ENCODE assay signal across 1 cellular context in the genomic region with DNA sequence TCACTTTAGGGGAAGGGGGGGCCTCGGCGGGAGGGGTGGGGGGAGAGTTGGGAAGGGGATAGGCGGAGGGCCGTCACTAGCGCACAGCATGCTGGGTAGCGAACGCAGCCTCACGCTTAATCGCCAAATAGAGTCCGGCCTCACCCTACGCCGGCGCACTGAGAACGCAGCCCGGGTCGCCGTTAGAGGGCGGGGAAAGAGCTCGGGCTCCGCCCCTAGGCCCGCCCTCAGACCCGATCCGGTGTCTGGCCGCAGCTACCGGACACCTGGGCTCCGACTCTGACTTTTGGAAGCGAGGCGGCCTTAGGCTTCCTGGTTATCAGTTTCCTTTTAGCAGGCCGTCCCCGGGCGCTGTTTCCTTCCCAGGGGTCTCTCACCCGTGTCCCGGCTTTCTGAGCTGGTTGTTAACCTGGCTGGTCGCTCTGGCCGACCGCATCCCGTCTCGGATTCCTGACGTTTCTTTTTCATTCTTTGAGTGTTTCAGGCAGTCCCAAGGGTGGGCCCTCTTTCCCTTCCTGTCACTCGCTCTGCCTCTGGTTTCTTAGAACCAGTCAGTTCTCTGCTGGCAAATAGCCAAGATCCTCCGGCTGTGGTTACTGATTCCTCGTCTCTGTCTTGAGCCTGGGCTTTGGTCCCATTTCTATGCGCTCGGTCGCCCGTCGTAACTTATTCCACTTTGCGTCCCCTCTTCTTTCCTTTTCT.
TF ChIP-seq lines count a peak whose summit lies in the region.

No MANE protein-coding gene starts in this region.

TF ChIP-seq in K562, 482 proteins besides CTCF, POLR2A, EP300 and RAD21 (continued from another document and continues in another):
- TF ChIP-seq, protein P1, sequence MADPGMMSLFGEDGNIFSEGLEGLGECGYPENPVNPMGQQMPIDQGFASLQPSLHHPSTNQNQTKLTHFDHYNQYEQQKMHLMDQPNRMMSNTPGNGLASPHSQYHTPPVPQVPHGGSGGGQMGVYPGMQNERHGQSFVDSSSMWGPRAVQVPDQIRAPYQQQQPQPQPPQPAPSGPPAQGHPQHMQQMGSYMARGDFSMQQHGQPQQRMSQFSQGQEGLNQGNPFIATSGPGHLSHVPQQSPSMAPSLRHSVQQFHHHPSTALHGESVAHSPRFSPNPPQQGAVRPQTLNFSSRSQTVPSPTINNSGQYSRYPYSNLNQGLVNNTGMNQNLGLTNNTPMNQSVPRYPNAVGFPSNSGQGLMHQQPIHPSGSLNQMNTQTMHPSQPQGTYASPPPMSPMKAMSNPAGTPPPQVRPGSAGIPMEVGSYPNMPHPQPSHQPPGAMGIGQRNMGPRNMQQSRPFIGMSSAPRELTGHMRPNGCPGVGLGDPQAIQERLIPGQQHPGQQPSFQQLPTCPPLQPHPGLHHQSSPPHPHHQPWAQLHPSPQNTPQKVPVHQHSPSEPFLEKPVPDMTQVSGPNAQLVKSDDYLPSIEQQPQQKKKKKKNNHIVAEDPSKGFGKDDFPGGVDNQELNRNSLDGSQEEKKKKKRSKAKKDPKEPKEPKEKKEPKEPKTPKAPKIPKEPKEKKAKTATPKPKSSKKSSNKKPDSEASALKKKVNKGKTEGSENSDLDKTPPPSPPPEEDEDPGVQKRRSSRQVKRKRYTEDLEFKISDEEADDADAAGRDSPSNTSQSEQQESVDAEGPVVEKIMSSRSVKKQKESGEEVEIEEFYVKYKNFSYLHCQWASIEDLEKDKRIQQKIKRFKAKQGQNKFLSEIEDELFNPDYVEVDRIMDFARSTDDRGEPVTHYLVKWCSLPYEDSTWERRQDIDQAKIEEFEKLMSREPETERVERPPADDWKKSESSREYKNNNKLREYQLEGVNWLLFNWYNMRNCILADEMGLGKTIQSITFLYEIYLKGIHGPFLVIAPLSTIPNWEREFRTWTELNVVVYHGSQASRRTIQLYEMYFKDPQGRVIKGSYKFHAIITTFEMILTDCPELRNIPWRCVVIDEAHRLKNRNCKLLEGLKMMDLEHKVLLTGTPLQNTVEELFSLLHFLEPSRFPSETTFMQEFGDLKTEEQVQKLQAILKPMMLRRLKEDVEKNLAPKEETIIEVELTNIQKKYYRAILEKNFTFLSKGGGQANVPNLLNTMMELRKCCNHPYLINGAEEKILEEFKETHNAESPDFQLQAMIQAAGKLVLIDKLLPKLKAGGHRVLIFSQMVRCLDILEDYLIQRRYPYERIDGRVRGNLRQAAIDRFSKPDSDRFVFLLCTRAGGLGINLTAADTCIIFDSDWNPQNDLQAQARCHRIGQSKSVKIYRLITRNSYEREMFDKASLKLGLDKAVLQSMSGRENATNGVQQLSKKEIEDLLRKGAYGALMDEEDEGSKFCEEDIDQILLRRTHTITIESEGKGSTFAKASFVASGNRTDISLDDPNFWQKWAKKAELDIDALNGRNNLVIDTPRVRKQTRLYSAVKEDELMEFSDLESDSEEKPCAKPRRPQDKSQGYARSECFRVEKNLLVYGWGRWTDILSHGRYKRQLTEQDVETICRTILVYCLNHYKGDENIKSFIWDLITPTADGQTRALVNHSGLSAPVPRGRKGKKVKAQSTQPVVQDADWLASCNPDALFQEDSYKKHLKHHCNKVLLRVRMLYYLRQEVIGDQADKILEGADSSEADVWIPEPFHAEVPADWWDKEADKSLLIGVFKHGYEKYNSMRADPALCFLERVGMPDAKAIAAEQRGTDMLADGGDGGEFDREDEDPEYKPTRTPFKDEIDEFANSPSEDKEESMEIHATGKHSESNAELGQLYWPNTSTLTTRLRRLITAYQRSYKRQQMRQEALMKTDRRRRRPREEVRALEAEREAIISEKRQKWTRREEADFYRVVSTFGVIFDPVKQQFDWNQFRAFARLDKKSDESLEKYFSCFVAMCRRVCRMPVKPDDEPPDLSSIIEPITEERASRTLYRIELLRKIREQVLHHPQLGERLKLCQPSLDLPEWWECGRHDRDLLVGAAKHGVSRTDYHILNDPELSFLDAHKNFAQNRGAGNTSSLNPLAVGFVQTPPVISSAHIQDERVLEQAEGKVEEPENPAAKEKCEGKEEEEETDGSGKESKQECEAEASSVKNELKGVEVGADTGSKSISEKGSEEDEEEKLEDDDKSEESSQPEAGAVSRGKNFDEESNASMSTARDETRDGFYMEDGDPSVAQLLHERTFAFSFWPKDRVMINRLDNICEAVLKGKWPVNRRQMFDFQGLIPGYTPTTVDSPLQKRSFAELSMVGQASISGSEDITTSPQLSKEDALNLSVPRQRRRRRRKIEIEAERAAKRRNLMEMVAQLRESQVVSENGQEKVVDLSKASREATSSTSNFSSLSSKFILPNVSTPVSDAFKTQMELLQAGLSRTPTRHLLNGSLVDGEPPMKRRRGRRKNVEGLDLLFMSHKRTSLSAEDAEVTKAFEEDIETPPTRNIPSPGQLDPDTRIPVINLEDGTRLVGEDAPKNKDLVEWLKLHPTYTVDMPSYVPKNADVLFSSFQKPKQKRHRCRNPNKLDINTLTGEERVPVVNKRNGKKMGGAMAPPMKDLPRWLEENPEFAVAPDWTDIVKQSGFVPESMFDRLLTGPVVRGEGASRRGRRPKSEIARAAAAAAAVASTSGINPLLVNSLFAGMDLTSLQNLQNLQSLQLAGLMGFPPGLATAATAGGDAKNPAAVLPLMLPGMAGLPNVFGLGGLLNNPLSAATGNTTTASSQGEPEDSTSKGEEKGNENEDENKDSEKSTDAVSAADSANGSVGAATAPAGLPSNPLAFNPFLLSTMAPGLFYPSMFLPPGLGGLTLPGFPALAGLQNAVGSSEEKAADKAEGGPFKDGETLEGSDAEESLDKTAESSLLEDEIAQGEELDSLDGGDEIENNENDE (IDR thresholded peaks at IDR 0.05; ENCODE audit: low read depth, low read length) = no peak
- peak; percentile 50 for TF ChIP-seq HMGN3 (IDR thresholded peaks at IDR 0.05; ENCODE audit: borderline replicate concordance, extremely low read depth, insufficient read length, low read depth, low read length)
- no peak for TF ChIP-seq CEBPG (CRISPR knock-in tag; IDR thresholded peaks at IDR 0.05)
- no peak for TF ChIP-seq CEBPG (tag; conservative IDR thresholded peaks at IDR 0.05 in 1 of 2, IDR thresholded peaks at IDR 0.05 in 1 of 2)
- TF ChIP-seq, protein P2, sequence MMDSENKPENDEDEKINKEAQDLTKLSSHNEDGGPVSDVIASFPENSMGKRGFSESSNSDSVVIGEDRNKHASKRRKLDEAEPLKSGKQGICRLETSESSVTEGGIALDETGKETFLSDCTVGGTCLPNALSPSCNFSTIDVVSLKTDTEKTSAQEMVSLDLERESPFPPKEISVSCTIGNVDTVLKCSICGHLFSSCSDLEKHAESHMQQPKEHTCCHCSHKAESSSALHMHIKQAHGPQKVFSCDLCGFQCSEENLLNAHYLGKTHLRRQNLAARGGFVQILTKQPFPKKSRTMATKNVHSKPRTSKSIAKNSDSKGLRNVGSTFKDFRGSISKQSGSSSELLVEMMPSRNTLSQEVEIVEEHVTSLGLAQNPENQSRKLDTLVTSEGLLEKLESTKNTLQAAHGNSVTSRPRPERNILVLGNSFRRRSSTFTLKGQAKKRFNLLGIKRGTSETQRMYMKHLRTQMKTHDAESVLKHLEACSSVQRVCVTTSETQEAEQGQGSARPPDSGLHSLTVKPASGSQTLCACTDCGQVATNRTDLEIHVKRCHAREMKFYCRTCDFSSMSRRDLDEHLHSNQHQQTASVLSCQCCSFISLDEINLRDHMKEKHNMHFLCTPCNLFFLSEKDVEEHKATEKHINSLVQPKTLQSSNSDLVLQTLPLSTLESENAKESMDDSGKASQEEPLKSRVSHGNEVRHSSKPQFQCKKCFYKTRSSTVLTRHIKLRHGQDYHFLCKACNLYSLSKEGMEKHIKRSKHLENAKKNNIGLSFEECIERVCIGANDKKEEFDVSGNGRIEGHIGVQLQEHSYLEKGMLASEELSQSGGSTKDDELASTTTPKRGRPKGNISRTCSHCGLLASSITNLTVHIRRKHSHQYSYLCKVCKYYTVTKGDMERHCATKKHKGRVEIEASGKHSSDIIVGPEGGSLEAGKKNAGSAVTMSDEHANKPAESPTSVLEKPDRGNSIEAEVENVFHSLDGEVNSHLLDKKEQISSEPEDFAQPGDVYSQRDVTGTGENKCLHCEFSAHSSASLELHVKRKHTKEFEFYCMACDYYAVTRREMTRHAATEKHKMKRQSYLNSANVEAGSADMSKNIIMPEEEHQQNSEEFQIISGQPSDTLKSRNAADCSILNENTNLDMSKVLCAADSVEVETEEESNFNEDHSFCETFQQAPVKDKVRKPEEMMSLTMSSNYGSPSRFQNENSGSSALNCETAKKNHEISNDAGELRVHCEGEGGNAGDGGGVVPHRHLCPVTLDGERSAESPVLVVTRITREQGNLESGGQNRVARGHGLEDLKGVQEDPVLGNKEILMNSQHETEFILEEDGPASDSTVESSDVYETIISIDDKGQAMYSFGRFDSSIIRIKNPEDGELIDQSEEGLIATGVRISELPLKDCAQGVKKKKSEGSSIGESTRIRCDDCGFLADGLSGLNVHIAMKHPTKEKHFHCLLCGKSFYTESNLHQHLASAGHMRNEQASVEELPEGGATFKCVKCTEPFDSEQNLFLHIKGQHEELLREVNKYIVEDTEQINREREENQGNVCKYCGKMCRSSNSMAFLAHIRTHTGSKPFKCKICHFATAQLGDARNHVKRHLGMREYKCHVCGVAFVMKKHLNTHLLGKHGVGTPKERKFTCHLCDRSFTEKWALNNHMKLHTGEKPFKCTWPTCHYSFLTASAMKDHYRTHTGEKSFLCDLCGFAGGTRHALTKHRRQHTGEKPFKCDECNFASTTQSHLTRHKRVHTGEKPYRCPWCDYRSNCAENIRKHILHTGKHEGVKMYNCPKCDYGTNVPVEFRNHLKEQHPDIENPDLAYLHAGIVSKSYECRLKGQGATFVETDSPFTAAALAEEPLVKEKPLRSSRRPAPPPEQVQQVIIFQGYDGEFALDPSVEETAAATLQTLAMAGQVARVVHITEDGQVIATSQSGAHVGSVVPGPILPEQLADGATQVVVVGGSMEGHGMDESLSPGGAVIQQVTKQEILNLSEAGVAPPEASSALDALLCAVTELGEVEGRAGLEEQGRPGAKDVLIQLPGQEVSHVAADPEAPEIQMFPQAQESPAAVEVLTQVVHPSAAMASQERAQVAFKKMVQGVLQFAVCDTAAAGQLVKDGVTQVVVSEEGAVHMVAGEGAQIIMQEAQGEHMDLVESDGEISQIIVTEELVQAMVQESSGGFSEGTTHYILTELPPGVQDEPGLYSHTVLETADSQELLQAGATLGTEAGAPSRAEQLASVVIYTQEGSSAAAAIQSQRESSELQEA (IDR thresholded peaks at IDR 0.05; ENCODE audit: low read depth) = no peak
- TF ChIP-seq NFIC (IDR thresholded peaks at IDR 0.05) = peak; percentile 100
- TF ChIP-seq MED1 (CRISPR knock-in tag; IDR thresholded peaks at IDR 0.05; ENCODE audit: borderline replicate concordance) = no peak
- no peak for TF ChIP-seq TGIF2 (CRISPR knock-in tag; IDR thresholded peaks at IDR 0.05)
- TF ChIP-seq CBFA2T2 (conservative IDR thresholded peaks at IDR 0.05) = peak; percentile 26
- TF ChIP-seq SOX6 (IDR thresholded peaks at IDR 0.05) = peak; percentile 33; the same call in 1 of the 2 replicates
- no peak for TF ChIP-seq ZNF217 (CRISPR knock-in tag; IDR thresholded peaks at IDR 0.05)
- TF ChIP-seq KDM4B (IDR thresholded peaks at IDR 0.05; ENCODE audit: borderline replicate concordance in 2 of 2, low read depth in 1 of 2) = no peak
- no peak for TF ChIP-seq EWSR1 (IDR thresholded peaks at IDR 0.05; ENCODE audit: borderline replicate concordance, low read depth, partially characterized antibody)
- peak; percentile 52 for TF ChIP-seq NCOR1 (IDR thresholded peaks at IDR 0.05)
- peak; percentile 58; the same call in 1 of the 2 replicates for TF ChIP-seq TOE1 (IDR thresholded peaks at IDR 0.05; ENCODE audit: borderline replicate concordance)
- TF ChIP-seq TOE1 (CRISPR knock-in tag; IDR thresholded peaks at IDR 0.05; ENCODE audit: borderline replicate concordance, low read depth) = no peak
- peak; percentile 87 for TF ChIP-seq HNRNPLL (IDR thresholded peaks at IDR 0.05; ENCODE audit: low read depth, low read length, poor library complexity, severe bottlenecking)
- peak; percentile 19 for TF ChIP-seq RBBP5 (IDR thresholded peaks at IDR 0.05; ENCODE audit: borderline replicate concordance, insufficient read depth, low read length, poor library complexity, severe bottlenecking)
- TF ChIP-seq ZNF551 (CRISPR knock-in tag; IDR thresholded peaks at IDR 0.05) = no peak
- peak; percentile 48; the same call in 1 of the 2 replicates for TF ChIP-seq NCOA1 (IDR thresholded peaks at IDR 0.05; ENCODE audit: low read depth)
- no peak for TF ChIP-seq NELFE (IDR thresholded peaks at IDR 0.05; ENCODE audit: insufficient read depth, insufficient read length)
- peak; percentile 54 for TF ChIP-seq TAL1 (IDR thresholded peaks at IDR 0.05)
- TF ChIP-seq PHF8 (IDR thresholded peaks at IDR 0.05; ENCODE audit: borderline replicate concordance, low read length) = peak; percentile 54; the same call in 1 of the 2 replicates
- TF ChIP-seq ILK (tag; IDR thresholded peaks at IDR 0.05; ENCODE audit: borderline replicate concordance, low read depth) = no peak
- no peak for TF ChIP-seq HDGF (IDR thresholded peaks at IDR 0.05)
